In genomic region chr3:56347219-56347871, GRCh38 we compare ENCODE assay signal across 10 cellular contexts.
DNase-seq lines count a peak whose midpoint lies in the region; ATAC-seq, FAIRE-seq and TF ChIP-seq lines count a peak whose summit lies in the region.
"Had no signal": no experiment of that assay in that cellular context is flagged by ENCODE, and none has a peak within 500 bp of the region (broad histone marks: within the 10 kb centered on the region; RNA-seq: fewer than 3 reads in every experiment).

No MANE protein-coding gene starts in this region.

- H4K8ac ChIP-seq in neuronal stem cell (ENCODE audit: low read depth, low read length) = no peak overlapping the region

- H2BK12ac ChIP-seq in neuronal stem cell (ENCODE audit: low read length) = no peak overlapping the region

- H3K23ac ChIP-seq in neuronal stem cell (ENCODE audit: low read depth, low read length, poor library complexity) = no peak overlapping the region

- H2AFZ ChIP-seq in K562 (ENCODE audit: low read depth, low read length) = no peak overlapping the region
- H2AFZ ChIP-seq in neuronal stem cell (ENCODE audit: low read length) = no peak overlapping the region

- intact Hi-C loops in K562 (cut with micrococcal nuclease) = loop anchor here (5.0 kb wide), 1 partner anchor 100 kb away; no protein-coding TSS in a partner anchor

- H3K27ac ChIP-seq in K562 (ENCODE audit: extremely low read depth, low read depth, low read length) (no peak overlapping the region), neuronal stem cell (replicated peaks; ENCODE audit: low read length) (no peak overlapping the region)
- H3K27ac ChIP-seq: neutrophil had no signal

- no peaks in the 10 kb centered on the region for H3K79me1 ChIP-seq in neuronal stem cell (ENCODE audit: low read depth, low read length)

- H3K79me2 ChIP-seq in K562 (ENCODE audit: control insufficient read depth, insufficient read depth, low read length) = no peaks in the 10 kb centered on the region

- in situ Hi-C loops in K562 (cut with MboI) = no loop called here

- H2BK120ac ChIP-seq in neuronal stem cell (ENCODE audit: low read depth, low read length) = no peak overlapping the region

- H3K9ac ChIP-seq in K562 (ENCODE audit: insufficient read depth in 1 of 2, low read depth in 2 of 2, low read length in 2 of 2) (no peak overlapping the region), neuronal stem cell (ENCODE audit: low read depth, low read length, poor library complexity) (no peak overlapping the region)

- no peaks in the 10 kb centered on the region for H3K9me3 ChIP-seq in K562 (replicated peaks; ENCODE audit: control insufficient read depth, insufficient read depth, low read depth, low read length)
- H3K9me3 ChIP-seq in neuronal stem cell (replicated peaks in 1 of 2; ENCODE audit: control insufficient read depth in 2 of 2, insufficient read depth in 1 of 2, low read depth in 1 of 2, low read length in 2 of 2) = no peaks in the 10 kb centered on the region
- H3K9me3 ChIP-seq: neutrophil had no signal

- FAIRE-seq in K562 (lab: Jason Lieb, UNC) = no peak
- FAIRE-seq: G401.6 had no signal

- 0% methylated on average over 5 of the region's 5 CpGs for WGBS in K562 (ENCODE audit: insufficient coverage, low coverage, missing lambda C conversion rate)
- no CpG with 5 or more reads among the region's 5 CpGs for WGBS in neuronal stem cell (ENCODE audit: extremely low coverage in 2 of 2, insufficient read length in 2 of 2, insufficient replicate concordance in 1 of 2), 2 donors

- TF ChIP-seq POLR2A in K562 (conservative IDR thresholded peaks at IDR 0.05) = no peak

- POLR2A ChIA-PET in K562 (lab: Yijun Ruan, JAX) = no interaction called here

- TF ChIP-seq CTCF in K562 (IDR thresholded peaks at IDR 0.05 in 2 of 3, conservative IDR thresholded peaks at IDR 0.05 in 1 of 3; ENCODE audit: insufficient read depth in 2 of 3, low read depth in 1 of 3, low read length in 3 of 3) = peak; percentile 51 to 62 (median 55)

- H3K4me3 ChIP-seq in K562 (no peak overlapping the region), neuronal stem cell (ENCODE audit: low read length in 2 of 2) (no peak overlapping the region)

- H3K27me3 ChIP-seq in K562 (ENCODE audit: control insufficient read depth in 2 of 2, insufficient read depth in 2 of 2, low read length in 2 of 2) (no peaks in the 10 kb centered on the region), neuronal stem cell (ENCODE audit: control insufficient read depth in 3 of 3, insufficient read depth in 3 of 3, low read depth in 1 of 3, low read length in 3 of 3) (no peaks in the 10 kb centered on the region)

- no peak overlapping the region for H2AK5ac ChIP-seq in neuronal stem cell (ENCODE audit: low read depth, low read length)

- H3K14ac ChIP-seq in neuronal stem cell (ENCODE audit: low read length) = no peak overlapping the region

- no peak overlapping the region for H4K91ac ChIP-seq in neuronal stem cell (ENCODE audit: low read depth, low read length, poor library complexity)

- no peak overlapping the region for H3K4me2 ChIP-seq in K562 (ENCODE audit: insufficient read depth, low read length)
- H3K4me2 ChIP-seq in neuronal stem cell (ENCODE audit: insufficient read depth, low read length, poor library complexity, severe bottlenecking) = no peak overlapping the region

- TF ChIP-seq EP300 in K562 (IDR thresholded peaks at IDR 0.05; ENCODE audit: low read length) = no peak

- TF ChIP-seq RAD21 in K562 (CRISPR knock-in tag; conservative IDR thresholded peaks at IDR 0.05 in 1 of 2, IDR thresholded peaks at IDR 0.05 in 1 of 2) = peak in 1 of 2 experiments; percentile 35; a peak in 1 of 4 replicates

- peak; percentile 69 for DNase-seq in activated CD4-positive, alpha-beta T cell treated with anti-CD3 and anti-CD28 coated beads for 48 hours
- no peak for DNase-seq in activated CD4-positive, alpha-beta T cell treated with anti-CD3 and anti-CD28 coated beads for 4 hours
- DNase-seq in NAMALWA (ENCODE audit: low spot score) (peak; percentile 31), K562 (ENCODE audit: extremely low read depth in 1 of 4, low spot score in 3 of 4) (peak; percentile 33 to 47 (median 38)), neuronal stem cell (ENCODE audit: low spot score) (peak; percentile 30)
- DNase-seq in effector CD8-positive, alpha-beta T cell (lab: John Stamatoyannopoulos, UW) = no peak

- H3K9me1 ChIP-seq in K562 (ENCODE audit: control insufficient read depth, insufficient read depth, low read length) = no peaks in the 10 kb centered on the region

- H3K36me3 ChIP-seq in K562 (ENCODE audit: control insufficient read depth, insufficient read depth, low read length) (no peaks in the 10 kb centered on the region), neuronal stem cell (replicated peaks in 1 of 2; ENCODE audit: control insufficient read depth in 2 of 2, insufficient read depth in 2 of 2, low read length in 2 of 2) (no peaks in the 10 kb centered on the region)
- H3K36me3 ChIP-seq: neutrophil had no signal

- BruUV-seq in K562 (replicated peaks; lab: Mats Ljungman, UMichigan) = no TSS peak

- no peak overlapping the region for H3K4ac ChIP-seq in neuronal stem cell (ENCODE audit: low read length)

- ATAC-seq in K562 = peak; percentile 66
- no peak for ATAC-seq in HG02884 (IDR thresholded peaks at IDR 0.05; ENCODE audit: unreplicated experiment)
- no peak for ATAC-seq in GM18873 (IDR thresholded peaks at IDR 0.05; ENCODE audit: low FRiP score, unreplicated experiment)

- no peak overlapping the region for H2BK5ac ChIP-seq in neuronal stem cell (ENCODE audit: low read length)

- H2BK15ac ChIP-seq in neuronal stem cell (ENCODE audit: low read length) = no peak overlapping the region

- no peaks in the 10 kb centered on the region for H4K20me1 ChIP-seq in K562 (replicated peaks; ENCODE audit: control insufficient read depth, insufficient read depth, low read length)

- no peak overlapping the region for H3K18ac ChIP-seq in neuronal stem cell (ENCODE audit: low read length)

- no peaks in the 10 kb centered on the region for H3K4me1 ChIP-seq in K562 (replicated peaks in 1 of 2; ENCODE audit: control insufficient read depth in 2 of 2, insufficient read depth in 2 of 2, low read length in 2 of 2)
- H3K4me1 ChIP-seq in neuronal stem cell (ENCODE audit: control insufficient read depth in 2 of 2, insufficient read depth in 1 of 2, low read depth in 1 of 2, low read length in 2 of 2) = peaks cover 0 to 3% of the 10 kb centered on the region in 2 donors

- CTCF ChIA-PET in K562 (lab: Yijun Ruan, JAX; ENCODE audit: low intra/inter-chr PET ratio) = no interaction called here

TF ChIP-seq in K562, 482 proteins besides CTCF, POLR2A, EP300 and RAD21:
- TF ChIP-seq ETV1 (tag; conservative IDR thresholded peaks at IDR 0.05; ENCODE audit: low read depth) (no peak), CTCFL (IDR thresholded peaks at IDR 0.05; ENCODE audit: borderline replicate concordance, insufficient read depth, low read depth, low read length, poor library complexity, severe bottlenecking) (peak; percentile 8)

Comparison
In these comparisons a context has a peak if more than half of its experiments do, and no peak if none do; other contexts are left out.
1. DNase-seq: peak in activated CD4-positive, alpha-beta T cell treated with anti-CD3 and anti-CD28 coated beads for 48 hours (single experiment), NAMALWA (single experiment), K562 (4 of 4) and neuronal stem cell (single experiment); none in activated CD4-positive, alpha-beta T cell treated with anti-CD3 and anti-CD28 coated beads for 4 hours (0 of 2) and effector CD8-positive, alpha-beta T cell (single experiment).